In genomic region chr1:9558271-9558945, GRCh38 we compare ENCODE assay signal across 17 cellular contexts. TPM values are rescaled to one million over a fixed set of nuclear protein-coding genes. Genes with fewer than 3 reads are reported as not detected.
DNase-seq lines count a peak whose midpoint lies in the region; ATAC-seq and TF ChIP-seq lines count a peak whose summit lies in the region.
"Had no signal": no experiment of that assay in that cellular context is flagged by ENCODE, and none has a peak within 500 bp of the region (broad histone marks: within the 10 kb centered on the region; RNA-seq: fewer than 3 reads in every experiment).

No MANE protein-coding gene starts in this region.

- H3K4me3 ChIP-seq in esophagus muscularis mucosa, result no peak overlapping the region
- H3K4me3 ChIP-seq in sigmoid colon, result no peak overlapping the region
- H3K4me3 ChIP-seq: suprapubic skin had no signal

- WGBS in esophagus muscularis mucosa, result 60% methylated on average over 6 of the region's 6 CpGs
- 75 to 87% methylated on average over 6 of the region's 6 CpGs for WGBS in sigmoid colon, 2 donors

- TF ChIP-seq CTCF in esophagus muscularis mucosa (IDR thresholded peaks at IDR 0.05) (peak in 1 of 3 experiments; percentile 7), sigmoid colon (IDR thresholded peaks at IDR 0.05) (no peak)

- intact Hi-C loops in esophagus muscularis mucosa (cut with DNase I) (no loop called here), sigmoid colon (cut with DNase I) (loop anchor here (2.0 kb wide), 1 partner anchor 20 kb away; the partner anchor contains the start of gene SLC25A33)

- no peaks in the 10 kb centered on the region for H3K9me3 ChIP-seq in KOPT-K1 (ENCODE audit: insufficient read depth, low read length, poor library complexity, severe bottlenecking)
- H3K9me3 ChIP-seq in esophagus muscularis mucosa, result no peaks in the 10 kb centered on the region
- no peaks in the 10 kb centered on the region for H3K9me3 ChIP-seq in sigmoid colon
- H3K9me3 ChIP-seq: suprapubic skin had no signal

- H3K9me3 Mint-ChIP-seq in activated naive CD4-positive, alpha-beta T cell treated with anti-CD3 and anti-CD28 coated beads, Interleukin-2, amount 50 U/mL, for 24 hours, result no peaks in the 10 kb centered on the region
- H3K9me3 Mint-ChIP-seq: activated CD4-positive, alpha-beta T cell treated with anti-CD3 and anti-CD28 coated beads, Interleukin-2, amount 10 ng/mL, durations not matched to agents 24 days and 14 days; HFFc6 had no signal

- peaks cover 17% of the 10 kb centered on the region for H3K36me3 Mint-ChIP-seq in activated naive CD4-positive, alpha-beta T cell treated with anti-CD3 and anti-CD28 coated beads, Interleukin-2, amount 50 U/mL, for 24 hours

- ATAC-seq in HG03469 (IDR thresholded peaks at IDR 0.05; ENCODE audit: unreplicated experiment) (no peak), HG02642 (IDR thresholded peaks at IDR 0.05; ENCODE audit: poor library complexity, unreplicated experiment) (no peak)

- peaks cover 36% of the 10 kb centered on the region for H3K4me1 Mint-ChIP-seq in activated naive CD4-positive, alpha-beta T cell treated with anti-CD3 and anti-CD28 coated beads, Interleukin-2, amount 50 U/mL, for 24 hours

- TF ChIP-seq EP300 in esophagus muscularis mucosa (IDR thresholded peaks at IDR 0.05), result no peak
- no peak for TF ChIP-seq EP300 in sigmoid colon (IDR thresholded peaks at IDR 0.05)

- no peaks in the 10 kb centered on the region for H3K27me3 Mint-ChIP-seq in activated naive CD4-positive, alpha-beta T cell treated with anti-CD3 and anti-CD28 coated beads, Interleukin-2, amount 50 U/mL, for 24 hours
- H3K27me3 Mint-ChIP-seq: activated CD4-positive, alpha-beta T cell treated with anti-CD3 and anti-CD28 coated beads, Interleukin-2, amount 10 ng/mL, durations not matched to agents 24 days and 14 days had no signal

- peaks cover 70% of the 10 kb centered on the region for H3K36me3 ChIP-seq in KOPT-K1 (ENCODE audit: insufficient read depth, low read length)
- H3K36me3 ChIP-seq in esophagus muscularis mucosa, result peaks cover 0 to 46% (median 12%) of the 10 kb centered on the region in 4 donors
- H3K36me3 ChIP-seq in sigmoid colon, result peaks cover 0 to 19% (median 0%) of the 10 kb centered on the region in 4 donors

- H3K27ac Mint-ChIP-seq in activated naive CD4-positive, alpha-beta T cell treated with anti-CD3 and anti-CD28 coated beads, Interleukin-2, amount 50 U/mL, for 24 hours, result peak overlapping the region; percentile 31
- H3K27ac Mint-ChIP-seq: activated CD4-positive, alpha-beta T cell treated with anti-CD3 and anti-CD28 coated beads, Interleukin-2, amount 10 ng/mL, durations not matched to agents 24 days and 14 days; HFFc6 had no signal

- no peak for DNase-seq in activated naive CD4-positive, alpha-beta T cell treated with Interleukin-2 at 50 U/mL for 16 hours
- no peak for DNase-seq in esophagus muscularis mucosa (ENCODE audit: extremely low spot score)
- peak; percentile 62 for DNase-seq in sigmoid colon
- DNase-seq in NCI-H82 (lab: John Stamatoyannopoulos, UW), result no peak
- DNase-seq: activated CD4-positive, alpha-beta T cell treated with anti-CD3 and anti-CD28 coated beads, Interleukin-2, amount 10 ng/mL, durations not matched to agents 24 days and 14 days; activated T-cell treated with anti-CD3 and anti-CD28 coated beads, Interleukin-2, amount 50 U/mL, for 48 hours; HFFc6; hippocampal formation; kidney; midbrain; NCI-H146; nucleus accumbens had no signal

- H3K4me1 ChIP-seq in esophagus muscularis mucosa, result peaks cover 39 to 69% (median 63%) of the 10 kb centered on the region in 4 donors
- H3K4me1 ChIP-seq in sigmoid colon, result peaks cover 0 to 66% (median 63%) of the 10 kb centered on the region in 4 donors

- H3K27ac ChIP-seq in KOPT-K1 (ENCODE audit: low read depth, low read length, poor library complexity, severe bottlenecking) (peak overlapping the region; percentile 10), esophagus muscularis mucosa (replicated peaks in 1 of 4) (peak overlapping the region; percentile 51 to 82 (median 77)), sigmoid colon (peak overlapping the region; percentile 65 to 77 (median 68))
- H3K27ac ChIP-seq: suprapubic skin had no signal

- TF ChIP-seq POLR2A in esophagus muscularis mucosa (IDR thresholded peaks at IDR 0.05; ENCODE audit: low read depth) (no peak), sigmoid colon (IDR thresholded peaks at IDR 0.05) (no peak)

- H3K4me3 Mint-ChIP-seq in activated naive CD4-positive, alpha-beta T cell treated with anti-CD3 and anti-CD28 coated beads, Interleukin-2, amount 50 U/mL, for 24 hours, result no peak overlapping the region
- H3K4me3 Mint-ChIP-seq: activated CD4-positive, alpha-beta T cell treated with anti-CD3 and anti-CD28 coated beads, Interleukin-2, amount 10 ng/mL, durations not matched to agents 24 days and 14 days; HFFc6 had no signal

- H3K27me3 ChIP-seq in esophagus muscularis mucosa (no peaks in the 10 kb centered on the region), sigmoid colon (no peaks in the 10 kb centered on the region)
- H3K27me3 ChIP-seq: suprapubic skin had no signal

RNA-seq across cellular contexts. Expression of gene SLC25A33, which starts 19.1 kb away (rescaled TPM):
- total RNA-seq in esophagus muscularis mucosa (10 to 100 TPM in 1 of 4 donors, 1 to 10 TPM in 3; 5.1 to 15.6 (median 8.9) TPM), sigmoid colon (10 to 100 TPM in 2 of 4 donors, 1 to 10 TPM in 2; 3.9 to 11.8 (median 9.0) TPM)
- polyA plus RNA-seq in sigmoid colon, result 10 to 100 TPM in 1 of 3 donors, 1 to 10 TPM in 2; 5.4 to 16.6 (median 6.2) TPM

RNA-seq across cellular contexts. Expression of gene TMEM201, which starts 30.3 kb away (rescaled TPM):
- total RNA-seq in esophagus muscularis mucosa (10 to 100 TPM in 1 of 4 donors, 1 to 10 TPM in 3; 6.8 to 10.5 (median 8.2) TPM), sigmoid colon (1 to 10 TPM; 3.5 to 5.8 (median 4.6) TPM)
- polyA plus RNA-seq in sigmoid colon, result 1 to 10 TPM in 2 of 3 donors, under 1 TPM in 1; 0.23 to 7.4 (median 1.2) TPM

Comparison
In these comparisons a context has a peak if more than half of its experiments do, and no peak if none do; other contexts are left out.
1. H3K27ac ChIP-seq: peak in every context shown above with its lines; median percentile 77 in esophagus muscularis mucosa; 68 in sigmoid colon; 10 in KOPT-K1.